ENCODE assay signal across 15 cellular contexts in the genomic region with DNA sequence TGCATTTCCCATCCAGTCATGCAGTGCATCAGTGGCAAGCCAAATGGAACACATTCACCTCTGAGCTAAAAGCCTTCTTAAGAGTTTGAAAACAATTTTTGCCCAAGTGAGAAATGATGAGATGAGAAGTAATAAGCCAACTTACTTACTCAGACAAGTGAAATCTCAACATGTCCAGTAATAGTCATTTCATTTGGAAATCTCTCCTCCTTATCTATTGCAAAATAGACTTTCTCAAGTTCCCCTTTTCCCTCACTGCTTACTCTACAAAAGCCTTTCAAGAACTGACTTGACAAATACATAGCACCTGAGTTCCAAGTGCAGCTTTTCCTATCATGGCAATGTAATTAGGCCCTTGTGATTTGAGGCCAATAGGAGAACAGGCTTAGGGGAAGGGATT.
DNase-seq lines count a peak whose midpoint lies in the region; ATAC-seq and TF ChIP-seq lines count a peak whose summit lies in the region.
"Had no signal": no experiment of that assay in that cellular context is flagged by ENCODE, and none has a peak within 500 bp of the region (broad histone marks: within the 10 kb centered on the region; RNA-seq: fewer than 3 reads in every experiment).

No MANE protein-coding gene starts in this region.

- TF ChIP-seq CTCF in epithelial cell of proximal tubule (conservative IDR thresholded peaks at IDR 0.05; ENCODE audit: low read depth, low read length) (no peak), uterus (IDR thresholded peaks at IDR 0.05) (no peak)

- H3K27me3 ChIP-seq in uterus = no peaks in the 10 kb centered on the region
- H3K27me3 ChIP-seq: ovary had no signal

- DNase-seq in CD1c-positive myeloid dendritic cell (ENCODE audit: extremely low spot score) (peak; percentile 71), NOMO-1 (lab: John Stamatoyannopoulos, UW; ENCODE audit: unreplicated experiment in 2 of 2) (peak; percentile 52 to 96), epithelial cell of proximal tubule (ENCODE audit: low read depth) (peak; percentile 13), medulla oblongata (ENCODE audit: extremely low spot score) (peak; percentile 65), posterior cingulate gyrus (no peak), uterus (no peak)
- DNase-seq: activated CD4-positive, alpha-beta memory T cell treated with anti-CD3 and anti-CD28 coated beads for 36 hours; anterior cingulate cortex; dermis blood vessel endothelial cell; foreskin melanocyte; NCI-H1694 treated with DMSO at 0.1 percent for 48 hours; ovary had no signal

- ATAC-seq in HG03097 (IDR thresholded peaks at IDR 0.05; ENCODE audit: low FRiP score, unreplicated experiment) (no peak), GM18519 (IDR thresholded peaks at IDR 0.05; ENCODE audit: low FRiP score, unreplicated experiment) (no peak)
- ATAC-seq: GM23338 had no signal

- H3K9me3 ChIP-seq in uterus = no peaks in the 10 kb centered on the region
- H3K9me3 ChIP-seq: ovary had no signal

- H3K4me3 ChIP-seq in epithelial cell of proximal tubule (ENCODE audit: low read depth, low read length) = no peak overlapping the region
- H3K4me3 ChIP-seq in uterus = no peak overlapping the region
- H3K4me3 ChIP-seq: GM23338, ovary had no signal

- H3K36me3 ChIP-seq in uterus = no peaks in the 10 kb centered on the region
- H3K36me3 ChIP-seq: ovary had no signal

- no peak for TF ChIP-seq POLR2A in uterus (IDR thresholded peaks at IDR 0.05)

- H3K27ac ChIP-seq in uterus = no peak overlapping the region
- H3K27ac ChIP-seq: ovary had no signal

- intact Hi-C loops in posterior cingulate gyrus (cut with DNase I) = no loop called here
- intact Hi-C loops in uterus (cut with DNase I; ENCODE audit: low total_unique reads) = no loop called here

- H3K4me1 ChIP-seq in uterus = no peaks in the 10 kb centered on the region

Comparison
In these comparisons a context has a peak if more than half of its experiments do, and no peak if none do; other contexts are left out.
1. DNase-seq: peak in CD1c-positive myeloid dendritic cell (single experiment), NOMO-1 (2 of 2), epithelial cell of proximal tubule (single experiment) and medulla oblongata (single experiment); none in posterior cingulate gyrus (0 of 10) and uterus (0 of 2).